ENCODE assay signal across 24 cellular contexts in the genomic region with DNA sequence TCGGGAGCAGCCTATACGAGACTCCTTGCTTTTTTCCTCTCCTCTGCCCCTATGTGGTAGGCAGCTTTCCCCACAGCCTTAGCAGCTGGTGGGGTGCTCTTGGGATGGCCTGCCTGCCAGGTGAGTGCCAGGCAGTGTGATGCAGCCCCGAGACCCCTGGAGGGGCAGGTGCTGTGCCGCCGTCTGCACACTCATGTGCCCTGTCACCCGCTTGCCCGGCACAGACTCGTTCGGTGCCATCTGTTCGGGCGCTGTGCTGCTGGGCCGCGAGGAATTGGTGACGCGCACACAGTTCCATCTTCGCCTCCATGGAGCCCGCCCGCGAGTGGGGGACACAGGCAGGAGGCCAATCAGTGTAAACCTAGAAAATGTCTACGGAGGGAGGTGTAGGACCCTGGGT. TPM values are rescaled to one million over a fixed set of nuclear protein-coding genes. Genes with fewer than 3 reads are reported as not detected.
DNase-seq lines count a peak whose midpoint lies in the region; TF ChIP-seq lines count a peak whose summit lies in the region.
"Had no signal": no experiment of that assay in that cellular context is flagged by ENCODE, and none has a peak within 500 bp of the region (broad histone marks: within the 10 kb centered on the region; RNA-seq: fewer than 3 reads in every experiment).

No MANE protein-coding gene starts in this region.

- intact Hi-C loops in left ventricle myocardium inferior (cut with micrococcal nuclease), result no loop called here
- intact Hi-C loops in cardiac septum (cut with DNase I), result no loop called here

- H3K27ac Mint-ChIP-seq in chondrocyte (ENCODE audit: unreplicated experiment), result no peak overlapping the region
- H3K27ac Mint-ChIP-seq: HFFc6 had no signal

- H3K9me3 Mint-ChIP-seq in chondrocyte (ENCODE audit: low read depth), result no peaks in the 10 kb centered on the region
- H3K9me3 Mint-ChIP-seq: CD8-positive, alpha-beta memory T cell; H9; HFFc6 had no signal

- no peaks in the 10 kb centered on the region for H3K27me3 Mint-ChIP-seq in chondrocyte (ENCODE audit: low read depth)
- H3K27me3 Mint-ChIP-seq: CD8-positive, alpha-beta memory T cell had no signal

- H3K27me3 ChIP-seq in left ventricle myocardium inferior (ENCODE audit: low read depth) (no peaks in the 10 kb centered on the region), layer of hippocampus (ENCODE audit: control insufficient read depth, insufficient read depth, low read length) (no peaks in the 10 kb centered on the region)
- H3K27me3 ChIP-seq: SJCRH30 had no signal

- peaks cover 94% of the 10 kb centered on the region for H3K36me3 ChIP-seq in left ventricle myocardium inferior

- H3K4me3 ChIP-seq in left ventricle myocardium inferior, result no peak overlapping the region
- H3K4me3 ChIP-seq: K562, SJCRH30 had no signal

- peaks cover 12% of the 10 kb centered on the region for H3K4me1 Mint-ChIP-seq in chondrocyte (ENCODE audit: low read depth)
- H3K4me1 Mint-ChIP-seq: H9 had no signal

- TF ChIP-seq CTCF in left ventricle myocardium inferior (IDR thresholded peaks at IDR 0.05; ENCODE audit: borderline replicate concordance), result no peak
- TF ChIP-seq CTCF in chondrocyte (IDR thresholded peaks at IDR 0.05), result no peak

- peaks cover 87% of the 10 kb centered on the region for H3K4me1 ChIP-seq in left ventricle myocardium inferior
- H3K4me1 ChIP-seq: SJCRH30 had no signal

- DNase-seq in left ventricle myocardium inferior, result no peak
- no peak for DNase-seq in cardiac septum (ENCODE audit: low spot score)
- peak; percentile 82 for DNase-seq in chondrocyte (ENCODE audit: low spot score)
- DNase-seq in NCI-H2107 (lab: John Stamatoyannopoulos, UW), result no peak
- DNase-seq in SHP77 (lab: John Stamatoyannopoulos, UW), result no peak
- no peak for DNase-seq in D341Med (ENCODE audit: low spot score)
- DNase-seq: DMS79; H9; HFFc6; MM.1S; NCI-H1048; NCI-H1436; NCI-H1930; NCI-H345; NCI-H524; NCI-H774; NK-92 treated with Interleukin-12 subunit alpha and Interleukin-12 subunit beta, amount 100 ng/mL, for 24 hours; SJCRH30 had no signal

- H3K27ac ChIP-seq in left ventricle myocardium inferior (replicated peaks) (peak overlapping the region; percentile 91), layer of hippocampus (ENCODE audit: low read depth, low read length) (peak overlapping the region; percentile 49), temporal lobe (ENCODE audit: low read depth, low read length) (peak overlapping the region; percentile 62)
- H3K27ac ChIP-seq: C4-2B, HL-60, SJCRH30 had no signal

- peaks cover 38% of the 10 kb centered on the region for H3K36me3 Mint-ChIP-seq in chondrocyte (ENCODE audit: low read depth)

- no peaks in the 10 kb centered on the region for H3K9me3 ChIP-seq in left ventricle myocardium inferior (replicated peaks)
- H3K9me3 ChIP-seq: SJCRH30 had no signal

- H3K4me3 Mint-ChIP-seq in chondrocyte (ENCODE audit: unreplicated experiment), result no peak overlapping the region
- H3K4me3 Mint-ChIP-seq: CD8-positive, alpha-beta memory T cell; H9; HFFc6 had no signal

RNA-seq across cellular contexts. Expression of a gene that starts 15.1 kb away (rescaled TPM):
- total RNA-seq in left ventricle myocardium inferior (42.0 TPM), cardiac septum (34.7 TPM), chondrocyte (26.5 to 39.2 TPM (median 27.3 TPM) in 3 replicates), temporal lobe (21.6 TPM)

RNA-seq across cellular contexts. Expression of a gene that starts 54.0 kb away (rescaled TPM):
- total RNA-seq in left ventricle myocardium inferior (0.25 TPM), cardiac septum (0.32 TPM), chondrocyte (7.2 to 8.2 TPM (median 7.3 TPM) in 3 replicates), temporal lobe (1.7 TPM)
